ENCODE assay signal across 18 cellular contexts in genomic region chr1:165439287-165439686, GRCh38. TPM values are rescaled to one million over a fixed set of nuclear protein-coding genes. Genes with fewer than 3 reads are reported as not detected.
"Had no signal": no experiment of that assay in that cellular context is flagged by ENCODE, and none has a peak within 500 bp of the region (broad histone marks: within the 10 kb centered on the region; RNA-seq: fewer than 3 reads in every experiment).

No MANE protein-coding gene starts in this region.

- H3K9me3 ChIP-seq: gastrocnemius medialis, heart right ventricle, tibial artery had no signal

- DNase-seq: activated CD4-positive, alpha-beta T cell treated with anti-CD3 and anti-CD28 coated beads, Interleukin-2, amount 10 ng/mL, durations not matched to agents 24 days and 14 days; activated CD4-positive, CD25-positive, alpha-beta regulatory T cell; activated CD8-positive, alpha-beta T cell treated with anti-CD3 and anti-CD28 coated beads for 36 hours; activated effector memory CD4-positive, alpha-beta T cell treated with Interleukin-2 at 50 U/mL for 16 hours; activated naive CD4-positive, alpha-beta T cell treated with anti-CD3 and anti-CD28 coated beads, Interleukin-2, amount 10 ng/mL, durations not matched to agents 7 days and 5 days; activated T-cell treated with anti-CD3 and anti-CD28 coated beads, Interleukin-2, amount 50 U/mL, for 24 hours; aorta; gastrocnemius medialis; heart right ventricle; mesenchymal stem cell; naive thymus-derived CD8-positive, alpha-beta T cell; nucleus accumbens; stimulated activated CD8-positive, alpha-beta memory T cell treated with anti-CD3 and anti-CD28 coated beads, Interleukin-4, amount 100 ng/mL, for 48 hours; stimulated activated naive CD4-positive, alpha-beta T cell treated with Interleukin-2 at 50 U/mL for 16 hours; substantia nigra; tibial artery had no signal

- H3K27ac ChIP-seq: coronary artery, gastrocnemius medialis, tibial artery had no signal

- ATAC-seq: activated CD8-positive, alpha-beta T cell treated with anti-CD3 and anti-CD28 coated beads for 36 hours; gastrocnemius medialis; heart right ventricle; naive thymus-derived CD8-positive, alpha-beta T cell had no signal

- H3K27me3 ChIP-seq: gastrocnemius medialis had no signal

- H3K4me3 ChIP-seq: coronary artery, gastrocnemius medialis, heart right ventricle, tibial artery had no signal

- H3K36me3 ChIP-seq: gastrocnemius medialis, heart right ventricle, tibial artery had no signal

RNA-seq across cellular contexts. Expression of gene RXRG, which starts 5.6 kb away (rescaled TPM):
- total RNA-seq: activated CD4-positive, alpha-beta T cell treated with anti-CD3 and anti-CD28 coated beads, Interleukin-2, amount 10 ng/mL, durations not matched to agents 24 days and 14 days; activated CD8-positive, alpha-beta T cell treated with anti-CD3 and anti-CD28 coated beads for 36 hours; naive thymus-derived CD8-positive, alpha-beta T cell; renal cortical epithelial cell had no signal
- polyA plus RNA-seq: naive thymus-derived CD8-positive, alpha-beta T cell had no signal
